ENCODE assay signal across 11 cellular contexts in the genomic region with DNA sequence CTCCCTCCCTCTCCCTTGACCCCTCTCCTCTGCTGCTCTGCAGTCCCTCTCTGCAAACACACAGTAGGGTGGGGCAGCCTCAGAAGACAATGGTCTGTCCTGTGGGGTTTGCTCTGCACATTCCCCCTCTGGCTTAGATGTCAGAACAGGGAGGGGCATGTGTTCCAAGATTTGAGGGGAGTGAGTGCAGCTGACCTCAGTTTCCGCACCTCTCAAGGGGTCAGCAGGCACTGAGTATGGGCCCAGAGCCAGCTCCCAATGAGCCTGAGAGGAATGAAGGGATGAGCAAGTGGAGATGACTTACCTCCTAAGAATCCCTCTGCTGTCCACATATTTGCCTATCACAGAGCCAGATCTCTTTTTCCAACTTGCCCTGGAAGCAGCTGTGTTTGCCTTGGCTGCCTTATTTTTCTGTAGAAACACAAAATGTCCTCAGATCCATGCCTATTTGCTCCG.
A peak's percentile ranks its signal among the peaks of the same experiment; 100 is the strongest.
DNase-seq lines count a peak whose midpoint lies in the region; ATAC-seq, FAIRE-seq and TF ChIP-seq lines count a peak whose summit lies in the region.
"Had no signal": no experiment of that assay in that cellular context is flagged by ENCODE, and none has a peak within 500 bp of the region (broad histone marks: within the 10 kb centered on the region; RNA-seq: fewer than 3 reads in every experiment).

No MANE protein-coding gene starts in this region.

- H3K4me1 ChIP-seq in SJCRH30, result peaks cover 10% of the 10 kb centered on the region; the same call in 1 of the 2 replicates
- peaks cover 3% of the 10 kb centered on the region for H3K4me1 ChIP-seq in smooth muscle cell (ENCODE audit: low read depth)
- no peaks in the 10 kb centered on the region for H3K4me1 ChIP-seq in upper lobe of right lung

- H3K36me3 ChIP-seq in SJCRH30 (no peaks in the 10 kb centered on the region), smooth muscle cell (ENCODE audit: low read depth) (no peaks in the 10 kb centered on the region), upper lobe of right lung (no peaks in the 10 kb centered on the region)
- H3K36me3 ChIP-seq: neural progenitor cell had no signal

- H3K4me3 ChIP-seq in SJCRH30 (no peak overlapping the region), smooth muscle cell (no peak overlapping the region), upper lobe of right lung (no peak overlapping the region)
- H3K4me3 ChIP-seq: neural progenitor cell had no signal

- H3K27ac ChIP-seq in SJCRH30, result peak overlapping the region; percentile 30
- H3K27ac ChIP-seq in smooth muscle cell (ENCODE audit: low read depth), result no peak overlapping the region
- H3K27ac ChIP-seq in upper lobe of right lung, result no peak overlapping the region
- H3K27ac ChIP-seq: neural progenitor cell had no signal

- FAIRE-seq in D721Med (lab: Jason Lieb, UNC), result no peak

- no peaks in the 10 kb centered on the region for H3K27me3 ChIP-seq in SJCRH30
- H3K27me3 ChIP-seq in smooth muscle cell (ENCODE audit: low read depth), result no peaks in the 10 kb centered on the region
- H3K27me3 ChIP-seq in upper lobe of right lung, result no peaks in the 10 kb centered on the region
- H3K27me3 ChIP-seq: neural progenitor cell had no signal

- no peaks in the 10 kb centered on the region for H4K20me1 ChIP-seq in smooth muscle cell (ENCODE audit: low read depth)

- TF ChIP-seq CTCF in smooth muscle cell (IDR thresholded peaks at IDR 0.05; ENCODE audit: borderline replicate concordance, insufficient read depth, poor library complexity, severe bottlenecking) (no peak), D721Med (IDR thresholded peaks at IDR 0.05; ENCODE audit: insufficient read depth, missing control alignments) (no peak), upper lobe of right lung (IDR thresholded peaks at IDR 0.05) (no peak), GM13976 (IDR thresholded peaks at IDR 0.05; ENCODE audit: borderline replicate concordance, control extremely low read depth, extremely low read depth, insufficient read depth, missing control alignments) (no peak)

- H3K9ac ChIP-seq in smooth muscle cell (ENCODE audit: low read depth), result no peak overlapping the region
- H3K9ac ChIP-seq: neural progenitor cell had no signal

- H3K4me2 ChIP-seq in smooth muscle cell, result peak overlapping the region; percentile 14
- H3K4me2 ChIP-seq: neural progenitor cell had no signal

- no peak overlapping the region for H2AFZ ChIP-seq in smooth muscle cell (ENCODE audit: low read depth)
- H2AFZ ChIP-seq: neural progenitor cell had no signal

- H3K9me3 ChIP-seq in SJCRH30 (replicated peaks) (no peaks in the 10 kb centered on the region), smooth muscle cell (replicated peaks; ENCODE audit: low read depth) (no peaks in the 10 kb centered on the region), upper lobe of right lung (no peaks in the 10 kb centered on the region)

- 71% methylated on average over 2 of the region's 2 CpGs for WGBS in smooth muscle cell (ENCODE audit: low lambda C conversion rate)

- intact Hi-C loops in upper lobe of right lung (cut with DNase I), result no loop called here

- in situ Hi-C loops in GM13976 (cut with MboI; ENCODE audit: low sequenced_read_pairs, unreplicated experiment), result no loop called here

- H3K79me2 ChIP-seq in smooth muscle cell (ENCODE audit: low read depth), result no peaks in the 10 kb centered on the region

- ATAC-seq in upper lobe of right lung, result no peak
- ATAC-seq: stimulated activated naive B cell treated with anti-CD40 and anti-IgM and Interleukin-4, amounts not matched to agents 10 μg/mL and 1 μg/mL and 100 μg/mL, for 72 hours had no signal

- DNase-seq in HCEC 1CT (peak; percentile 85), SJCRH30 (peak; percentile 73 to 79), fibroblast of the conjunctiva (ENCODE audit: low read depth) (peak; percentile 60), smooth muscle cell (lab: John Stamatoyannopoulos, UW; ENCODE audit: unreplicated experiment) (no peak), D721Med (ENCODE audit: insufficient read length, low spot score) (no peak), upper lobe of right lung (no peak), GM13976 (ENCODE audit: low spot score) (no peak)
- DNase-seq: activated CD8-positive, alpha-beta memory T cell treated with anti-CD3 and anti-CD28 coated beads, Interleukin-2, amount 50 U/mL, for 48 hours; NCI-H1694 treated with DMSO at 0.1 percent for 48 hours; stimulated activated naive B cell treated with anti-CD40 and anti-IgM and Interleukin-4, amounts not matched to agents 10 μg/mL and 1 μg/mL and 100 μg/mL, for 72 hours had no signal

- H3F3A ChIP-seq in smooth muscle cell (ENCODE audit: low read depth), result no peaks in the 10 kb centered on the region

Comparison
In these comparisons a context has a peak if more than half of its experiments do, and no peak if none do; other contexts are left out.
1. DNase-seq: peak in HCEC 1CT (single experiment), SJCRH30 (2 of 2) and fibroblast of the conjunctiva (single experiment); none in smooth muscle cell (single experiment), D721Med (single experiment), upper lobe of right lung (single experiment) and GM13976 (single experiment).